ENCODE assay signal across 21 cellular contexts in the genomic region with DNA sequence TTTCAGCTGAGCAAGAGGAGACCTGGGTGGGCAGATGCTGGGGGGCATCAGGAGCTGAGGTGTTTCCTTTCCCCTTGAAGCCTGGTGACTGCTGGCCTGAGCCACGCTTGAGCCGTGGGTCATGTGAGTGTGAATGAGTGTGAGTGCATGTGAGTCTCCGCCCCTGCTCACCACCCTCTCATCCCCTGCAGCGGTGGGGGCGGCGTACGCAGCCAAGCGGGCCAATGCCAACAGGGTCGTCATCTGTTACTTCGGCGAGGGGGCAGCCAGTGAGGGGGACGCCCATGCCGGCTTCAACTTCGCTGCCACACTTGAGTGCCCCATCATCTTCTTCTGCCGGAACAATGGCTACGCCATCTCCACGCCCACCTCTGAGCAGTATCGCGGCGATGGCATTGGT. TPM values are rescaled to one million over a fixed set of nuclear protein-coding genes. Genes with fewer than 3 reads are reported as not detected.
"Had no signal": no experiment of that assay in that cellular context is flagged by ENCODE, and none has a peak within 500 bp of the region (broad histone marks: within the 10 kb centered on the region; RNA-seq: fewer than 3 reads in every experiment).

No MANE protein-coding gene starts in this region.

- H3K36me3 ChIP-seq: neural progenitor cell had no signal

- H3K27ac Mint-ChIP-seq: naive B cell, neural progenitor cell had no signal

- H3K27ac ChIP-seq: cardiac muscle cell, gastrocnemius medialis, neural progenitor cell, pancreas had no signal

- H3K4me3 Mint-ChIP-seq: activated naive CD8-positive, alpha-beta T cell treated with anti-CD3 and anti-CD28 coated beads for 36 hours had no signal

- H3K4me3 ChIP-seq: cardiac muscle cell, gastrocnemius medialis, heart right ventricle, neural progenitor cell, pancreas had no signal

- DNase-seq: activated CD4-positive, alpha-beta T cell treated with anti-CD3 and anti-CD28 coated beads, Interleukin-2, amount 50 U/mL, for 1 hour; activated naive CD8-positive, alpha-beta T cell treated with anti-CD3 and anti-CD28 coated beads for 36 hours; amniotic stem cell; erythroblast; gastrocnemius medialis; heart right ventricle; kidney glomerular epithelial cell; naive B cell; stimulated activated CD4-positive, alpha-beta T cell treated with anti-CD3 and anti-CD28 coated beads, Interleukin-4, amount 100 ng/mL, for 24 hours; stimulated activated naive CD4-positive, alpha-beta T cell; T-helper 1 cell; T1000 had no signal

- ATAC-seq: activated CD4-positive, CD25-positive, alpha-beta regulatory T cell treated with anti-CD3 and anti-CD28 coated beads, Interleukin-2, amount 50 U/mL, for 24 hours; gastrocnemius medialis; pancreas; sciatic nerve had no signal

- H3K27me3 Mint-ChIP-seq: activated naive CD8-positive, alpha-beta T cell treated with anti-CD3 and anti-CD28 coated beads for 36 hours; naive B cell had no signal

- H3K9me3 Mint-ChIP-seq: activated naive CD8-positive, alpha-beta T cell treated with anti-CD3 and anti-CD28 coated beads for 36 hours; naive B cell; neural progenitor cell had no signal

- H3K9ac ChIP-seq: neural progenitor cell had no signal

- H3K27me3 ChIP-seq: cardiac muscle cell, gastrocnemius medialis, heart right ventricle, neural progenitor cell, pancreas had no signal

- H3K4me1 ChIP-seq: pancreas had no signal

- H3K9me3 ChIP-seq: gastrocnemius medialis, heart right ventricle, pancreas had no signal

RNA-seq across cellular contexts. Expression of a gene that starts 21.0 kb away (rescaled TPM):
- total RNA-seq: activated CD8-positive, alpha-beta memory T cell treated with anti-CD3 and anti-CD28 coated beads for 36 hours; activated naive CD8-positive, alpha-beta T cell treated with anti-CD3 and anti-CD28 coated beads for 36 hours; cardiac muscle cell; gastrocnemius medialis; left ventricle myocardium superior; mononuclear cell; pancreas; sciatic nerve; urinary bladder had no signal
- polyA plus RNA-seq: cardiac muscle cell, pancreas, urinary bladder had no signal
